ENCODE assay signal across 15 cellular contexts in the genomic region with DNA sequence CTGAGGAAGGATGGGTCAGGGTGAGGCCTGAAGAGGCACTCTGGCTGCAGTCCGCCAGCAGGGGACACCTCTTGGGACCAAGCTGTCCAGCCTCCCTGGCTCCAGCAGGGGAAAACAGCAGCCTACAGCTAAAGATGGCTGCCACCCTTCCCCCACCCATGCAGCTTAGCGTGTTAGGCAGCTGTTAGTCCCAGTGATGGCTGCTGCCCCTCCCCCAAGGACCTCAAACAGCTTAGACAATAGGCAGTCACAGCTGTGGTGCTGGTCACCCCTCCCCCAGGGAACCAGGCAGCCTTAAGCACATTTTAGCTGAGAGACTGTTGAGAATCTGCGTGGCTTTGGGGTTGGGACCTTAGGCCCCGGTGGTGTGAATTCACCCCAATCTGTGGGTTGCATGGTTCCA.
DNase-seq lines count a peak whose midpoint lies in the region; ATAC-seq and TF ChIP-seq lines count a peak whose summit lies in the region.
"Had no signal": no experiment of that assay in that cellular context is flagged by ENCODE, and none has a peak within 500 bp of the region (broad histone marks: within the 10 kb centered on the region; RNA-seq: fewer than 3 reads in every experiment).

No MANE protein-coding gene starts in this region.

- peak overlapping the region; percentile 30; the same call in 1 of the 2 replicates for H3K9ac ChIP-seq in OCI-LY1 (ENCODE audit: low read length)
- peak overlapping the region; percentile 76 for H3K9ac ChIP-seq in iPS-20b (ENCODE audit: low read depth, low read length)

- H3K27ac ChIP-seq in OCI-LY1 (ENCODE audit: low read depth, low read length, poor library complexity, severe bottlenecking) (peak overlapping the region; percentile 72), iPS-20b (ENCODE audit: low read length) (peak overlapping the region; percentile 84), aorta (ENCODE audit: low read depth in 1 of 2, low read length in 2 of 2) (no peak overlapping the region)
- H3K27ac ChIP-seq: adrenal gland had no signal

- H3F3A ChIP-seq in OCI-LY1 (ENCODE audit: insufficient read depth, low read length): no peaks in the 10 kb centered on the region

- intact Hi-C loops in aorta (cut with DNase I) (no loop called here), Right ventricle myocardium superior (cut with DNase I) (no loop called here)

- DNase-seq in SHP77 (lab: John Stamatoyannopoulos, UW): peak; percentile 25 to 33
- no peak for DNase-seq in SHP77 treated with DMSO at 0.1 percent for 48 hours (lab: John Stamatoyannopoulos, UW)
- no peak for DNase-seq in aorta
- no peak for DNase-seq in foreskin melanocyte
- no peak for DNase-seq in Right ventricle myocardium superior
- no peak for DNase-seq in NCI-H128 (lab: John Stamatoyannopoulos, UW; ENCODE audit: unreplicated experiment)
- DNase-seq: activated CD4-positive, alpha-beta T cell treated with anti-CD3 and anti-CD28 coated beads, Interleukin-2, amount 10 ng/mL, durations not matched to agents 24 days and 14 days; adrenal gland; DMS79 treated with DMSO at 0.1 percent for 48 hours; Kasumi-1 had no signal

- H3K9me2 ChIP-seq in OCI-LY1 (ENCODE audit: low read depth, low read length): no peaks in the 10 kb centered on the region

- H3K9me3 ChIP-seq in OCI-LY1 (ENCODE audit: low read length): no peaks in the 10 kb centered on the region
- no peaks in the 10 kb centered on the region for H3K9me3 ChIP-seq in iPS-20b (ENCODE audit: insufficient read depth, low read depth, low read length)
- no peaks in the 10 kb centered on the region for H3K9me3 ChIP-seq in aorta (ENCODE audit: control insufficient read depth, low read length)
- H3K9me3 ChIP-seq: adrenal gland, mucosa of descending colon had no signal

- H4K20me1 ChIP-seq in OCI-LY1 (ENCODE audit: insufficient read depth, low read length): no peaks in the 10 kb centered on the region

- peaks cover 18% of the 10 kb centered on the region for H3K4me1 ChIP-seq in OCI-LY1 (ENCODE audit: insufficient read depth, low read length, severe bottlenecking)
- H3K4me1 ChIP-seq in iPS-20b (ENCODE audit: insufficient read depth, low read length): peaks cover 10% of the 10 kb centered on the region; the same call in 1 of the 2 replicates
- no peaks in the 10 kb centered on the region for H3K4me1 ChIP-seq in aorta (ENCODE audit: control insufficient read depth in 1 of 2, insufficient read depth in 2 of 2, low read length in 2 of 2)
- H3K4me1 ChIP-seq: adrenal gland had no signal

- H3K79me2 ChIP-seq in OCI-LY1 (ENCODE audit: insufficient read depth, low read length): no peaks in the 10 kb centered on the region

- 0 out of 2 replicates have a peak overlapping the region, but pooled peaks have one; percentile 24 for H2AFZ ChIP-seq in OCI-LY1 (ENCODE audit: low read length)

- ATAC-seq in aorta (ENCODE audit: low FRiP score) (peak; percentile 7), Right ventricle myocardium superior (ENCODE audit: poor library complexity) (no peak)
- ATAC-seq: esophagus mucosa, GM12878, mucosa of descending colon had no signal

- H3K4me3 ChIP-seq in OCI-LY1 (ENCODE audit: low read depth, low read length, poor library complexity, severe bottlenecking) (no peak overlapping the region), iPS-20b (ENCODE audit: low read length) (peak overlapping the region; percentile 38), aorta (ENCODE audit: low read length in 2 of 2) (no peak overlapping the region)
- H3K4me3 ChIP-seq: adrenal gland, GM12878, mucosa of descending colon had no signal

- H3K36me3 ChIP-seq in OCI-LY1 (ENCODE audit: insufficient read depth, low read length) (no peaks in the 10 kb centered on the region; the same call in 1 of the 2 replicates), iPS-20b (ENCODE audit: insufficient read depth, low read depth, low read length) (no peaks in the 10 kb centered on the region), aorta (ENCODE audit: control insufficient read depth in 1 of 2, insufficient read depth in 2 of 2, low read length in 1 of 2) (no peaks in the 10 kb centered on the region)
- H3K36me3 ChIP-seq: adrenal gland had no signal

- no peak for TF ChIP-seq CTCF in OCI-LY1 (IDR thresholded peaks at IDR 0.05; ENCODE audit: low read length)

- 42 to 51% methylated on average over 4 of the region's 4 CpGs for WGBS in aorta, 2 donors

- H3K4me2 ChIP-seq in OCI-LY1 (ENCODE audit: low read length): no peak overlapping the region; the same call in 1 of the 2 replicates

- no peaks in the 10 kb centered on the region for H3K27me3 ChIP-seq in OCI-LY1 (ENCODE audit: insufficient read depth, low read length)
- H3K27me3 ChIP-seq in iPS-20b (ENCODE audit: insufficient read depth, low read length): no peaks in the 10 kb centered on the region
- no peaks in the 10 kb centered on the region for H3K27me3 ChIP-seq in aorta (ENCODE audit: control insufficient read depth in 1 of 2, insufficient read depth in 2 of 2, low read length in 1 of 2)
- H3K27me3 ChIP-seq: adrenal gland had no signal

Comparison
In these comparisons a context has a peak if more than half of its experiments do, and no peak if none do; other contexts are left out.
1. DNase-seq: peak in SHP77 (2 of 2); none in SHP77 treated with DMSO at 0.1 percent for 48 hours (single experiment), aorta (0 of 2), foreskin melanocyte (single experiment), Right ventricle myocardium superior (single experiment) and NCI-H128 (single experiment).
2. H3K27ac ChIP-seq: peak in OCI-LY1 (single experiment) and iPS-20b (single experiment); none in aorta (0 of 2).